Comparison of ENCODE assay signal across 1 cellular context in the genomic region with DNA sequence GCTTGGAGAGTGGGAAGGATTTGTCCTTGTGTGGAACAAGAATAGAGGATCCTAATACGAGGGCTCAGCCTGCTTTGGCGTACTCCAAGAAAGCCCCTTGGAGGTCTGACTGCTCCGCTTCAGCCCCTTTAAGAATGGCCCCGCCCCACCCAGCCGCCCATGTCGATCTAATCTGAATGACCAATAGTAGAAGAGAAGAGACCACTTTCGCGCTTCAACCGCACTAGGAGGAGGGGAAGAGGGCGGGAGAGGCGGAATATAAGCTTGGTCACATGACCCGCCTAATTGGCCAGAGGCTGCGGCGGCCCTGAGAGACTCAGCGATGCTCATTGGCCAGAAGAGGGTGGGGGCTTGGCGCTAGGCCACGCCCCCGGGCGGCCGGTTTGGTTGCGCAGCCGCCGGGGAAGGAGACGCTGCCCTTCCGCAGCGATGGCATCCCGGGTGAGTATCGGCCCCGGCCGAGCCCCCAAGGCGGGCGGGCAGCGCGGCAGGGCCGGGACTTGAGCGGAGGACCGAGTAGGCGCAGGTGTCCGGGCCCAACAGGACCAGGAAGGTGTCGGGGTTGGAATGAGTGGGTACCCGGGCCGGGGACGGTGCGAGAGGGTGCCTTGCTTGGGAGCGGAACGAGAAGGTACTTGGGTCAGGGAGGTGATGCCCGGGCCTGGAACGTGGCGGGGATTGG.
TF ChIP-seq lines count a peak whose summit lies in the region.

A gene with protein sequence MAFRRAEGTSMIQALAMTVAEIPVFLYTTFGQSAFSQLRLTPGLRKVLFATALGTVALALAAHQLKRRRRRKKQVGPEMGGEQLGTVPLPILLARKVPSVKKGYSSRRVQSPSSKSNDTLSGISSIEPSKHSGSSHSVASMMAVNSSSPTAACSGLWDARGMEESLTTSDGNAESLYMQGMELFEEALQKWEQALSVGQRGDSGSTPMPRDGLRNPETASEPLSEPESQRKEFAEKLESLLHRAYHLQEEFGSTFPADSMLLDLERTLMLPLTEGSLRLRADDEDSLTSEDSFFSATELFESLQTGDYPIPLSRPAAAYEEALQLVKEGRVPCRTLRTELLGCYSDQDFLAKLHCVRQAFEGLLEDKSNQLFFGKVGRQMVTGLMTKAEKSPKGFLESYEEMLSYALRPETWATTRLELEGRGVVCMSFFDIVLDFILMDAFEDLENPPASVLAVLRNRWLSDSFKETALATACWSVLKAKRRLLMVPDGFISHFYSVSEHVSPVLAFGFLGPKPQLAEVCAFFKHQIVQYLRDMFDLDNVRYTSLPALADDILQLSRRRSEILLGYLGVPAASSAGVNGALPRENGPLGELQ (plus strand): TSS at position 386 of the 682 bp plus-strand sequence. CDS start 3,969 bp downstream, outside the sequence.

TF ChIP-seq in HepG2, 621 proteins besides CTCF, POLR2A, EP300 and RAD21 (continued from another document and continues in another):
- TF ChIP-seq AHR (CRISPR knock-in tag; IDR thresholded peaks at IDR 0.05): peak; percentile 55; the same call in 1 of the 2 replicates
- TF ChIP-seq ZSCAN25 (CRISPR knock-in tag; IDR thresholded peaks at IDR 0.05): 0 out of 2 replicates have a peak, but pooled peaks have one; percentile 42
- TF ChIP-seq NKX3-1 (CRISPR knock-in tag; IDR thresholded peaks at IDR 0.05): no peak
- TF ChIP-seq SP2 (CRISPR knock-in tag; IDR thresholded peaks at IDR 0.05): peak; percentile 87
- TF ChIP-seq, protein P1, sequence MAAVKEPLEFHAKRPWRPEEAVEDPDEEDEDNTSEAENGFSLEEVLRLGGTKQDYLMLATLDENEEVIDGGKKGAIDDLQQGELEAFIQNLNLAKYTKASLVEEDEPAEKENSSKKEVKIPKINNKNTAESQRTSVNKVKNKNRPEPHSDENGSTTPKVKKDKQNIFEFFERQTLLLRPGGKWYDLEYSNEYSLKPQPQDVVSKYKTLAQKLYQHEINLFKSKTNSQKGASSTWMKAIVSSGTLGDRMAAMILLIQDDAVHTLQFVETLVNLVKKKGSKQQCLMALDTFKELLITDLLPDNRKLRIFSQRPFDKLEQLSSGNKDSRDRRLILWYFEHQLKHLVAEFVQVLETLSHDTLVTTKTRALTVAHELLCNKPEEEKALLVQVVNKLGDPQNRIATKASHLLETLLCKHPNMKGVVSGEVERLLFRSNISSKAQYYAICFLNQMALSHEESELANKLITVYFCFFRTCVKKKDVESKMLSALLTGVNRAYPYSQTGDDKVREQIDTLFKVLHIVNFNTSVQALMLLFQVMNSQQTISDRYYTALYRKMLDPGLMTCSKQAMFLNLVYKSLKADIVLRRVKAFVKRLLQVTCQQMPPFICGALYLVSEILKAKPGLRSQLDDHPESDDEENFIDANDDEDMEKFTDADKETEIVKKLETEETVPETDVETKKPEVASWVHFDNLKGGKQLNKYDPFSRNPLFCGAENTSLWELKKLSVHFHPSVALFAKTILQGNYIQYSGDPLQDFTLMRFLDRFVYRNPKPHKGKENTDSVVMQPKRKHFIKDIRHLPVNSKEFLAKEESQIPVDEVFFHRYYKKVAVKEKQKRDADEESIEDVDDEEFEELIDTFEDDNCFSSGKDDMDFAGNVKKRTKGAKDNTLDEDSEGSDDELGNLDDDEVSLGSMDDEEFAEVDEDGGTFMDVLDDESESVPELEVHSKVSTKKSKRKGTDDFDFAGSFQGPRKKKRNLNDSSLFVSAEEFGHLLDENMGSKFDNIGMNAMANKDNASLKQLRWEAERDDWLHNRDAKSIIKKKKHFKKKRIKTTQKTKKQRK (IDR thresholded peaks at IDR 0.05; ENCODE audit: low read length): no peak
- TF ChIP-seq HOXA3 (CRISPR knock-in tag; IDR thresholded peaks at IDR 0.05): peak; percentile 28; the same call in 1 of the 2 replicates
- TF ChIP-seq HIVEP1 (CRISPR knock-in tag; IDR thresholded peaks at IDR 0.05): peak; percentile 59; the same call in 1 of the 2 replicates
- TF ChIP-seq KLF13 (CRISPR knock-in tag; IDR thresholded peaks at IDR 0.05): no peak
- TF ChIP-seq ZSCAN31 (CRISPR knock-in tag; IDR thresholded peaks at IDR 0.05; ENCODE audit: low read depth): no peak
- TF ChIP-seq ZNF205 (CRISPR knock-in tag; IDR thresholded peaks at IDR 0.05): no peak; the same call in 1 of the 2 replicates
- no peak for TF ChIP-seq ZNF879 (CRISPR knock-in tag; IDR thresholded peaks at IDR 0.05)
- no peak for TF ChIP-seq FOXJ3 (CRISPR knock-in tag; IDR thresholded peaks at IDR 0.05; ENCODE audit: borderline replicate concordance)
- TF ChIP-seq ZNF124 (CRISPR knock-in tag; IDR thresholded peaks at IDR 0.05): no peak; the same call in 1 of the 2 replicates
- no peak for TF ChIP-seq TBP (CRISPR knock-in tag; IDR thresholded peaks at IDR 0.05)
- no peak for TF ChIP-seq ZNF557 (CRISPR knock-in tag; IDR thresholded peaks at IDR 0.05)
- 0 out of 2 replicates have a peak, but pooled peaks have one; percentile 23 for TF ChIP-seq ZBTB20 (CRISPR knock-in tag; IDR thresholded peaks at IDR 0.05; ENCODE audit: borderline replicate concordance, low read depth)
- TF ChIP-seq, protein P2, sequence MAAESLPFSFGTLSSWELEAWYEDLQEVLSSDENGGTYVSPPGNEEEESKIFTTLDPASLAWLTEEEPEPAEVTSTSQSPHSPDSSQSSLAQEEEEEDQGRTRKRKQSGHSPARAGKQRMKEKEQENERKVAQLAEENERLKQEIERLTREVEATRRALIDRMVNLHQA (CRISPR knock-in tag; IDR thresholded peaks at IDR 0.05): no peak
- peak; percentile 64; the same call in 1 of the 2 replicates for TF ChIP-seq ZNF850 (CRISPR knock-in tag; conservative IDR thresholded peaks at IDR 0.05)
- no peak for TF ChIP-seq ZNF264 (CRISPR knock-in tag; IDR thresholded peaks at IDR 0.05)
- no peak for TF ChIP-seq CHD4 (IDR thresholded peaks at IDR 0.05; ENCODE audit: borderline replicate concordance, low read length)
- no peak for TF ChIP-seq ZNF547 (CRISPR knock-in tag; IDR thresholded peaks at IDR 0.05)
- no peak for TF ChIP-seq ZNF619 (CRISPR knock-in tag; IDR thresholded peaks at IDR 0.05)
- no peak; the same call in 1 of the 2 replicates for TF ChIP-seq NCOA2 (CRISPR knock-in tag; IDR thresholded peaks at IDR 0.05)
- TF ChIP-seq ISX (CRISPR knock-in tag; conservative IDR thresholded peaks at IDR 0.05): no peak
- no peak for TF ChIP-seq MBD4 (IDR thresholded peaks at IDR 0.05; ENCODE audit: borderline replicate concordance, low read length)
- TF ChIP-seq IKZF1 (IDR thresholded peaks at IDR 0.05): no peak
- TF ChIP-seq ZNF556 (CRISPR knock-in tag; IDR thresholded peaks at IDR 0.05; ENCODE audit: borderline replicate concordance): peak; percentile 83; the same call in 1 of the 2 replicates
- TF ChIP-seq ZNF878 (CRISPR knock-in tag; IDR thresholded peaks at IDR 0.05): no peak
- no peak for TF ChIP-seq ZMAT5 (CRISPR knock-in tag; IDR thresholded peaks at IDR 0.05; ENCODE audit: borderline replicate concordance, low read depth)
- TF ChIP-seq PBX3 (CRISPR knock-in tag; IDR thresholded peaks at IDR 0.05; ENCODE audit: borderline replicate concordance): no peak
- TF ChIP-seq ELF3 (CRISPR knock-in tag; IDR thresholded peaks at IDR 0.05): no peak; the same call in 1 of the 2 replicates
- TF ChIP-seq GMEB2 (CRISPR knock-in tag; IDR thresholded peaks at IDR 0.05; ENCODE audit: low read depth): no peak
- TF ChIP-seq SSRP1 (CRISPR knock-in tag; IDR thresholded peaks at IDR 0.05): no peak
- TF ChIP-seq MBNL3 (CRISPR knock-in tag; conservative IDR thresholded peaks at IDR 0.05): no peak
- no peak for TF ChIP-seq TFAP4 (IDR thresholded peaks at IDR 0.05; ENCODE audit: borderline replicate concordance, low read depth)
- TF ChIP-seq, protein P3, sequence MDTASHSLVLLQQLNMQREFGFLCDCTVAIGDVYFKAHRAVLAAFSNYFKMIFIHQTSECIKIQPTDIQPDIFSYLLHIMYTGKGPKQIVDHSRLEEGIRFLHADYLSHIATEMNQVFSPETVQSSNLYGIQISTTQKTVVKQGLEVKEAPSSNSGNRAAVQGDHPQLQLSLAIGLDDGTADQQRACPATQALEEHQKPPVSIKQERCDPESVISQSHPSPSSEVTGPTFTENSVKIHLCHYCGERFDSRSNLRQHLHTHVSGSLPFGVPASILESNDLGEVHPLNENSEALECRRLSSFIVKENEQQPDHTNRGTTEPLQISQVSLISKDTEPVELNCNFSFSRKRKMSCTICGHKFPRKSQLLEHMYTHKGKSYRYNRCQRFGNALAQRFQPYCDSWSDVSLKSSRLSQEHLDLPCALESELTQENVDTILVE (CRISPR knock-in tag; IDR thresholded peaks at IDR 0.05): no peak
- TF ChIP-seq, protein P4, sequence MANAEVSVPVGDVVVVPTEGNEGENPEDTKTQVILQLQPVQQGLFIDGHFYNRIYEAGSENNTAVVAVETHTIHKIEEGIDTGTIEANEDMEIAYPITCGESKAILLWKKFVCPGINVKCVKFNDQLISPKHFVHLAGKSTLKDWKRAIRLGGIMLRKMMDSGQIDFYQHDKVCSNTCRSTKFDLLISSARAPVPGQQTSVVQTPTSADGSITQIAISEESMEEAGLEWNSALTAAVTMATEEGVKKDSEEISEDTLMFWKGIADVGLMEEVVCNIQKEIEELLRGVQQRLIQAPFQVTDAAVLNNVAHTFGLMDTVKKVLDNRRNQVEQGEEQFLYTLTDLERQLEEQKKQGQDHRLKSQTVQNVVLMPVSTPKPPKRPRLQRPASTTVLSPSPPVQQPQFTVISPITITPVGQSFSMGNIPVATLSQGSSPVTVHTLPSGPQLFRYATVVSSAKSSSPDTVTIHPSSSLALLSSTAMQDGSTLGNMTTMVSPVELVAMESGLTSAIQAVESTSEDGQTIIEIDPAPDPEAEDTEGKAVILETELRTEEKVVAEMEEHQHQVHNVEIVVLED (CRISPR knock-in tag; IDR thresholded peaks at IDR 0.05; ENCODE audit: borderline replicate concordance): no peak; the same call in none of the 2 replicates
- TF ChIP-seq YY1 (IDR thresholded peaks at IDR 0.05; ENCODE audit: insufficient read depth, insufficient replicate concordance, low read depth, low read length): peak; percentile 44
- no peak for TF ChIP-seq ZNF44 (CRISPR knock-in tag; IDR thresholded peaks at IDR 0.05)
- TF ChIP-seq HMGXB3 (CRISPR knock-in tag; IDR thresholded peaks at IDR 0.05; ENCODE audit: borderline replicate concordance): peak; percentile 78; the same call in 1 of the 2 replicates
- TF ChIP-seq ZFP41 (CRISPR knock-in tag; IDR thresholded peaks at IDR 0.05; ENCODE audit: borderline replicate concordance): no peak
- TF ChIP-seq ZNF672 (CRISPR knock-in tag; IDR thresholded peaks at IDR 0.05): no peak
- no peak for TF ChIP-seq ZNF709 (CRISPR knock-in tag; IDR thresholded peaks at IDR 0.05)
- TF ChIP-seq HOXA7 (CRISPR knock-in tag; IDR thresholded peaks at IDR 0.05): no peak
- peak; percentile 77 for TF ChIP-seq GATAD1 (CRISPR knock-in tag; IDR thresholded peaks at IDR 0.05)
- TF ChIP-seq ZNF24 (IDR thresholded peaks at IDR 0.05): no peak
- TF ChIP-seq ZNF253 (CRISPR knock-in tag; IDR thresholded peaks at IDR 0.05; ENCODE audit: borderline replicate concordance): no peak
- TF ChIP-seq RNF2 (conservative IDR thresholded peaks at IDR 0.05; ENCODE audit: low read depth): no peak
